In the genomic region with DNA sequence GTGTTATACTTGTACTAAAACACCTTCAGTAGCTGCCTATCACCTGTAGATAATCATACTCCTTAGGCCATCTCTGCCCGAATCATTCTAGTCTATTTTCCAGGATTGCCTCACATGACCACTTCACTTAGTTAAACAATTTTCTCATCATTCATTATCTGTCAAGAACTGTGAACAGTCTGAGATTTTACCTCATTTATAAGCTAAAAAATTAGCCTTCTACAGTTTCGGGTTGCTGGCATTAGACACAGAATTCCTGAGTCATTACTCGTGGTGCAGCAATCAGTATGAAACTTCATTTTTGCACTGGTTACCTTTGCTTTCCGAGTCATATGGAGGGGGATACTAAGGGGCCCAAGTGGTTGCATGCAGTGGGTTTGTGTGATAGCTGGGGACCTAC, we compare ENCODE assay signal across 16 cellular contexts. TPM values are rescaled to one million over a fixed set of nuclear protein-coding genes. Genes with fewer than 3 reads are reported as not detected.
DNase-seq lines count a peak whose midpoint lies in the region; ATAC-seq, FAIRE-seq and TF ChIP-seq lines count a peak whose summit lies in the region.
"Had no signal": no experiment of that assay in that cellular context is flagged by ENCODE, and none has a peak within 500 bp of the region (broad histone marks: within the 10 kb centered on the region; RNA-seq: fewer than 3 reads in every experiment).

No MANE protein-coding gene starts in this region.

- H3K9me3 ChIP-seq in SK-N-SH, result no peaks in the 10 kb centered on the region
- H3K9me3 ChIP-seq in skeletal muscle satellite cell (replicated peaks; ENCODE audit: low read length), result no peaks in the 10 kb centered on the region
- H3K9me3 ChIP-seq in HepG2 (ENCODE audit: low read length), result no peaks in the 10 kb centered on the region
- H3K9me3 ChIP-seq in esophagus squamous epithelium, result no peaks in the 10 kb centered on the region
- H3K9me3 ChIP-seq: colonic mucosa, suprapubic skin had no signal

- TF ChIP-seq RAD21 in SK-N-SH (IDR thresholded peaks at IDR 0.05; ENCODE audit: low read length) (no peak), HepG2 (CRISPR knock-in tag; IDR thresholded peaks at IDR 0.05) (no peak)

- H3K9me2 ChIP-seq in SK-N-SH, result no peaks in the 10 kb centered on the region

- DNase-seq in H54 (ENCODE audit: insufficient read length, low spot score) (no peak), SK-N-SH (no peak), fibroblast of mammary gland (ENCODE audit: low read depth) (peak; percentile 63), HepG2 (ENCODE audit: low spot score) (no peak), esophagus squamous epithelium (lab: John Stamatoyannopoulos, UW) (no peak), cardiac septum (ENCODE audit: low spot score) (no peak)
- no peak for DNase-seq in activated CD4-positive, CD25-positive, alpha-beta regulatory T cell (lab: John Stamatoyannopoulos, UW)
- DNase-seq: activated naive CD4-positive, alpha-beta T cell treated with anti-CD3 and anti-CD28 coated beads, Interleukin-2, amount 10 ng/mL, durations not matched to agents 7 days and 5 days; CD8-positive, alpha-beta T cell; colonic mucosa; islet precursor cell; NCI-H526 treated with DMSO at 0.1 percent for 48 hours had no signal

- H3K27me3 ChIP-seq in SK-N-SH (ENCODE audit: insufficient read depth) (no peaks in the 10 kb centered on the region), skeletal muscle satellite cell (ENCODE audit: control insufficient read depth, insufficient read depth, low read length) (no peaks in the 10 kb centered on the region), HepG2 (ENCODE audit: control insufficient read depth in 1 of 2, insufficient read depth in 2 of 2, low read length in 2 of 2) (no peaks in the 10 kb centered on the region), esophagus squamous epithelium (no peaks in the 10 kb centered on the region)
- H3K27me3 ChIP-seq: colonic mucosa, suprapubic skin had no signal

- no TSS peak for BruUV-seq in HepG2 (replicated peaks; lab: Mats Ljungman, UMichigan)

- H3K27ac ChIP-seq in SK-N-SH (ENCODE audit: low read depth in 2 of 2, low read length in 1 of 2), result peak overlapping the region in 1 of 2 experiments; percentile 95; a peak in 2 of 4 replicates
- no peak overlapping the region for H3K27ac ChIP-seq in HepG2 (ENCODE audit: extremely low read length, insufficient read depth, low read length)
- H3K27ac ChIP-seq in esophagus squamous epithelium, result peak overlapping the region in 2 of 4 donors; percentile 42 to 53
- H3K27ac ChIP-seq: colonic mucosa, skin epidermis, suprapubic skin had no signal

- H4K20me1 ChIP-seq in SK-N-SH (ENCODE audit: insufficient read depth), result no peaks in the 10 kb centered on the region
- H4K20me1 ChIP-seq in HepG2 (ENCODE audit: insufficient read depth, low read length), result no peaks in the 10 kb centered on the region

- H3K4me1 ChIP-seq in SK-N-SH (ENCODE audit: control insufficient read depth in 1 of 2, insufficient read depth in 2 of 2, low read depth in 1 of 2, low read length in 1 of 2) (peaks cover 0 to 27% of the 10 kb centered on the region in 2 experiments; a peak in 3 of 4 replicates), skeletal muscle satellite cell (ENCODE audit: control insufficient read depth, insufficient read depth, low read length) (peaks cover 26% of the 10 kb centered on the region), HepG2 (ENCODE audit: insufficient read depth, low read length) (no peaks in the 10 kb centered on the region), esophagus squamous epithelium (peaks cover 0 to 6% (median 0%) of the 10 kb centered on the region in 3 donors)
- H3K4me1 ChIP-seq: colonic mucosa, suprapubic skin had no signal

- H3F3A ChIP-seq in SK-N-SH (replicated peaks; ENCODE audit: insufficient read depth), result peaks cover 36% of the 10 kb centered on the region

- no peaks in the 10 kb centered on the region for H3K79me2 ChIP-seq in SK-N-SH (ENCODE audit: insufficient read depth)
- H3K79me2 ChIP-seq in HepG2 (ENCODE audit: insufficient read depth, low read length), result no peaks in the 10 kb centered on the region

- H3K4me2 ChIP-seq in SK-N-SH, result peak overlapping the region; percentile 65
- peak overlapping the region; percentile 48 for H3K4me2 ChIP-seq in skeletal muscle satellite cell (ENCODE audit: low read length)
- no peak overlapping the region for H3K4me2 ChIP-seq in HepG2 (ENCODE audit: low read depth, low read length)

- H3K9ac ChIP-seq in SK-N-SH (peak overlapping the region; percentile 44; the same call in 1 of the 2 replicates), skeletal muscle satellite cell (ENCODE audit: low read depth, low read length) (no peak overlapping the region), HepG2 (ENCODE audit: insufficient read depth, low read depth, low read length) (no peak overlapping the region)

- no peak for ATAC-seq in HepG2
- ATAC-seq: CD8-positive, alpha-beta T cell had no signal

- intact Hi-C loops in HepG2 (cut with micrococcal nuclease; ENCODE audit: unreplicated experiment), result no loop called here
- intact Hi-C loops in esophagus squamous epithelium (cut with DNase I), result no loop called here
- intact Hi-C loops in cardiac septum (cut with DNase I), result no loop called here

- CTCF ChIA-PET in SK-N-SH (lab: Yijun Ruan, JAX) (no interaction called here), HepG2 (lab: Yijun Ruan, JAX; ENCODE audit: low intra/inter-chr PET ratio, low total read pairs) (no interaction called here)

- TF ChIP-seq CTCF in SK-N-SH (IDR thresholded peaks at IDR 0.05), result no peak
- no peak for TF ChIP-seq CTCF in fibroblast of mammary gland (conservative IDR thresholded peaks at IDR 0.05; ENCODE audit: control insufficient read depth, insufficient read depth, low read depth, low read length)
- no peak for TF ChIP-seq CTCF in HepG2 (CRISPR knock-in tag; IDR thresholded peaks at IDR 0.05)
- no peak for TF ChIP-seq CTCF in esophagus squamous epithelium (IDR thresholded peaks at IDR 0.05)

- peak; percentile 91 for FAIRE-seq in H54 (lab: Jason Lieb, UNC)
- no peak for FAIRE-seq in HepG2 (lab: Jason Lieb, UNC)
- FAIRE-seq: TTC549 had no signal

- POLR2A ChIA-PET in SK-N-SH (lab: Yijun Ruan, JAX), result no interaction called here
- POLR2A ChIA-PET in HepG2 (lab: Yijun Ruan, JAX), result no interaction called here

- in situ Hi-C loops in HepG2 (cut with HindIII; ENCODE audit: extremely low pct_ligation_motif_present, low pct_unique_long_range_greater_than_20kb), result no loop called here

- H3K4me3 ChIP-seq in SK-N-SH (ENCODE audit: low read depth in 2 of 2, low read length in 1 of 2), result peak overlapping the region in 1 of 2 experiments; percentile 37; a peak in 1 of 4 replicates
- H3K4me3 ChIP-seq in fibroblast of mammary gland (ENCODE audit: control insufficient read depth, low read depth, low read length), result no peak overlapping the region
- H3K4me3 ChIP-seq in skeletal muscle satellite cell (ENCODE audit: low read length), result no peak overlapping the region
- no peak overlapping the region for H3K4me3 ChIP-seq in HepG2 (replicated peaks in 1 of 3; ENCODE audit: insufficient read depth in 1 of 3, low read depth in 2 of 3, low read length in 3 of 3)
- no peak overlapping the region for H3K4me3 ChIP-seq in esophagus squamous epithelium
- H3K4me3 ChIP-seq: colonic mucosa, skin epidermis, suprapubic skin had no signal

- TF ChIP-seq POLR2A in H54 (IDR thresholded peaks at IDR 0.05; ENCODE audit: low read depth, low read length), result no peak
- TF ChIP-seq POLR2A in HepG2 (IDR thresholded peaks at IDR 0.05; ENCODE audit: insufficient read depth in 1 of 2, low read depth in 2 of 2, low read length in 2 of 2), result no peak
- no peak for TF ChIP-seq POLR2A in esophagus squamous epithelium (IDR thresholded peaks at IDR 0.05)

- H3K36me3 ChIP-seq in SK-N-SH (replicated peaks in 1 of 2; ENCODE audit: control insufficient read depth in 1 of 2, insufficient read depth in 2 of 2, low read length in 1 of 2) (no peaks in the 10 kb centered on the region), skeletal muscle satellite cell (ENCODE audit: insufficient read depth, low read length) (no peaks in the 10 kb centered on the region), HepG2 (replicated peaks in 1 of 2; ENCODE audit: control insufficient read depth in 1 of 2, insufficient read depth in 2 of 2, low read length in 2 of 2) (no peaks in the 10 kb centered on the region), esophagus squamous epithelium (no peaks in the 10 kb centered on the region)
- H3K36me3 ChIP-seq: colonic mucosa, suprapubic skin had no signal

- H2AFZ ChIP-seq in SK-N-SH (ENCODE audit: low read depth) (peak overlapping the region; percentile 19; the same call in 1 of the 2 replicates), HepG2 (ENCODE audit: low read length) (no peak overlapping the region)

- WGBS in SK-N-SH (ENCODE audit: low lambda C conversion rate), result 13% methylated on average over 4 of the region's 4 CpGs
- 10% methylated on average over 4 of the region's 4 CpGs for WGBS in HepG2 (ENCODE audit: low lambda C conversion rate)
- 29 to 41% methylated on average over 4 of the region's 4 CpGs for WGBS in esophagus squamous epithelium, 2 donors

- TF ChIP-seq EP300 in SK-N-SH (IDR thresholded peaks at IDR 0.05; ENCODE audit: borderline replicate concordance in 1 of 2, low read depth in 1 of 2, low read length in 1 of 2), result peak in 1 of 2 experiments; percentile 59; a peak in 2 of 4 replicates
- TF ChIP-seq EP300 in HepG2 (IDR thresholded peaks at IDR 0.05; ENCODE audit: low read depth in 2 of 2, low read length in 2 of 2), result no peak
- no peak for TF ChIP-seq EP300 in HepG2 (CRISPR knock-in tag; IDR thresholded peaks at IDR 0.05; ENCODE audit: borderline replicate concordance)

RNA-seq across cellular contexts. Expression of a gene that starts 57.6 kb away (rescaled TPM):
- polyA plus RNA-seq in SK-N-SH (2012; rRNA removed) (0.61 and 0.97 TPM in 2 replicates), HepG2 (2011; rRNA removed) (not detected in 2 replicates)
- polyA plus RNA-seq in SK-N-SH (2012; cell fraction: cytosol; rRNA removed), result 0.54 and 0.72 TPM in 2 replicates
- polyA plus RNA-seq in SK-N-SH (2012; cell fraction: nucleus; rRNA removed), result 1.3 and 3.4 TPM in 2 replicates
- 0.22 and 0.25 TPM in 2 replicates for total RNA-seq in skeletal muscle satellite cell (2012; rRNA removed)
- total RNA-seq in HepG2 (2016; rRNA removed; fragmentation: Illumina TruSeq; extraction: Trizol) (not detected in 2 replicates), esophagus squamous epithelium (under 1 TPM in 3 of 4 donors, not detected in 1; 0.04 to 0.57 (median 0.23) TPM), cardiac septum (0.51 TPM)
- total RNA-seq in HepG2 (2016; cell fraction: cytosol; rRNA removed; fragmentation: Illumina TruSeq; extraction: Trizol; ENCODE audit: low read depth), result not detected in 2 replicates
- not detected in 2 replicates for total RNA-seq in HepG2 (2016; cell fraction: insoluble cytoplasmic fraction; rRNA removed; fragmentation: Illumina TruSeq; extraction: Trizol)
- total RNA-seq in HepG2 (2016; cell fraction: membrane; rRNA removed; fragmentation: Illumina TruSeq; extraction: Trizol), result not detected in 2 replicates
- total RNA-seq in HepG2 (2016; cell fraction: nucleus; rRNA removed; fragmentation: Illumina TruSeq; extraction: Trizol), result not detected in 2 replicates
- 0.01 TPM in 1 of 2 replicates, not detected in the other for polyA plus RNA-seq in HepG2 (2011; cell fraction: cytosol; rRNA removed)
- polyA plus RNA-seq in HepG2 (2011; cell fraction: nucleus; rRNA removed), result not detected in 2 replicates
- not detected in 2 replicates for polyA plus RNA-seq in HepG2 (2012)
- not detected in 2 replicates for polyA plus RNA-seq in HepG2 (2016; cell fraction: cytosol; fragmentation: Illumina TruSeq; extraction: Trizol; ENCODE audit: low read depth)
- not detected in 2 replicates for polyA plus RNA-seq in HepG2 (2016; cell fraction: insoluble cytoplasmic fraction; fragmentation: Illumina TruSeq; extraction: Trizol; ENCODE audit: low read depth)
- polyA plus RNA-seq in HepG2 (2016; cell fraction: membrane; fragmentation: Illumina TruSeq; extraction: Trizol; ENCODE audit: low read depth), result not detected in 2 replicates
- not detected in 2 replicates for polyA plus RNA-seq in HepG2 (2016; cell fraction: nucleus; fragmentation: Illumina TruSeq; extraction: Trizol; ENCODE audit: insufficient read depth, low read depth)
- 0.02 TPM in 1 of 2 replicates, not detected in the other for polyA minus RNA-seq in HepG2 (2011; rRNA and poly(A)+ RNA removed; ENCODE audit: low replicate concordance)
- not detected in 2 replicates for polyA minus RNA-seq in HepG2 (2011; cell fraction: cytosol; rRNA and poly(A)+ RNA removed)
- not detected in 2 replicates for polyA minus RNA-seq in HepG2 (2011; cell fraction: nucleus; rRNA and poly(A)+ RNA removed)
- total RNA-seq: CD8-positive, alpha-beta T cell had no signal
